17 cellular contexts compared by ENCODE assay signal in the genomic region with DNA sequence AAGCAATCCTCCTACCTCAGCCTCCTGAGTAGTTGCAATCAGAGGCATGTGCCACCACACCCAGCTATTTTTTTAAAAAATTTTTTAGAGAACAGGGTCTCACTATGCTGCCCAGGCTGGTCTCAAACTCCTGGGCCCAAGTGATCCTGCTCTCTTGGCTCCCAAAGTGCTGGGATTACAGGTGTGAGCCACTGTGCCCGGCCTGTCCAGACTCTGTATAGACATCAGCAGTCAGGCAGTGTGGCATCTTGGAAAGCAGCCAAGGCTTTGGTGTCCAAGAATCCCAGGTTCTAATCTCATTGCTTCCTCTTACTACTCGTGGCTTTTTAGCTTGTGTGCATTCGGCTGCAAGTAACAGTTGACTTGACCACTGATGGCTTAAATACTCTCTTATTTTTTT. TPM values are rescaled to one million over a fixed set of nuclear protein-coding genes. Genes with fewer than 3 reads are reported as not detected.
DNase-seq lines count a peak whose midpoint lies in the region; ATAC-seq lines count a peak whose summit lies in the region.
"Had no signal": no experiment of that assay in that cellular context is flagged by ENCODE, and none has a peak within 500 bp of the region (broad histone marks: within the 10 kb centered on the region; RNA-seq: fewer than 3 reads in every experiment).

No MANE protein-coding gene starts in this region.

- no peak for ATAC-seq in Right ventricle myocardium superior (ENCODE audit: poor library complexity)
- no peak for ATAC-seq in left cardiac atrium
- no peak for ATAC-seq in HG03378 (IDR thresholded peaks at IDR 0.05; ENCODE audit: unreplicated experiment)
- no peak for ATAC-seq in GM19397 (IDR thresholded peaks at IDR 0.05; ENCODE audit: unreplicated experiment)
- no peak for ATAC-seq in HG02981 (IDR thresholded peaks at IDR 0.05; ENCODE audit: unreplicated experiment)

- peak; percentile 39 for DNase-seq in Right ventricle myocardium superior
- DNase-seq in left cardiac atrium = no peak
- peak; percentile 6 for DNase-seq in OCI-M1 (lab: John Stamatoyannopoulos, UW)
- DNase-seq in kidney tubule cell (ENCODE audit: low spot score) = peak; percentile 23
- DNase-seq: ACHN, AML-193, COR-L47, DMS53, H9, KG1, NCI-H1092 treated with DMSO at 0.1 percent for 48 hours, NCI-H1694 treated with DMSO at 0.1 percent for 48 hours, NCI-H2171, NCI-H510A had no signal

- intact Hi-C loops in Right ventricle myocardium superior (cut with DNase I) = no loop called here
- intact Hi-C loops in left cardiac atrium (cut with DNase I) = no loop called here

RNA-seq across cellular contexts. Expression of a gene that starts 43.4 kb away (rescaled TPM):
- 7.2 TPM for total RNA-seq in Right ventricle myocardium superior
- 10 to 100 TPM in 1 of 2 donors, 1 to 10 TPM in 1; 7.2 to 11.6 TPM for total RNA-seq in left cardiac atrium
